ENCODE assay signal across 30 cellular contexts in genomic region chr9:133309608-133310007, GRCh38. TPM values are rescaled to one million over a fixed set of nuclear protein-coding genes. Genes with fewer than 3 reads are reported as not detected.
"Had no signal": no experiment of that assay in that cellular context is flagged by ENCODE, and none has a peak within 500 bp of the region (broad histone marks: within the 10 kb centered on the region; RNA-seq: fewer than 3 reads in every experiment).

No MANE protein-coding gene starts in this region.

- H3K4me3 ChIP-seq: ascending aorta, cardiac muscle cell, MG63, SJCRH30, SK-N-MC had no signal

- H3K27ac ChIP-seq: ascending aorta, cardiac muscle cell, SJCRH30, SK-N-MC, WERI-Rb-1 had no signal

- DNase-seq: activated CD4-positive, alpha-beta T cell treated with anti-CD3 and anti-CD28 coated beads, Interleukin-2, amount 10 ng/mL, durations not matched to agents 24 days and 14 days; activated CD4-positive, alpha-beta T cell treated with anti-CD3 and anti-CD28 coated beads, Interleukin-2, amount 50 U/mL, for 4 hours; activated CD8-positive, alpha-beta T cell treated with anti-CD3 and anti-CD28 coated beads for 36 hours; activated gamma-delta T cell; activated naive CD4-positive, alpha-beta T cell treated with Interleukin-2 at 50 U/mL for 16 hours; activated naive CD8-positive, alpha-beta T cell treated with anti-CD3 and anti-CD28 coated beads, Interleukin-2, amount 10 ng/mL, durations not matched to agents 7 days and 5 days; activated T-cell treated with anti-CD3 and anti-CD28 coated beads, Interleukin-2, amount 50 U/mL, for 24 hours; amygdala; Kasumi-1; KG1; MG63; NCI-H1048; NCI-H1105 treated with DMSO at 0.1 percent for 48 hours; NCI-H1436; NCI-H187; NCI-H2029 treated with DMSO at 0.1 percent for 48 hours; NCI-H2171 treated with DMSO at 0.1 percent for 48 hours; NCI-H2227 treated with DMSO at 0.1 percent for 48 hours; NCI-H446; NCI-H510A treated with DMSO at 0.1 percent for 48 hours; NCI-H526 treated with DMSO at 0.1 percent for 48 hours; SJCRH30; T1000; WERI-Rb-1 had no signal

- H3K27me3 ChIP-seq: ascending aorta, cardiac muscle cell, MG63 had no signal

- ATAC-seq: activated CD8-positive, alpha-beta T cell treated with anti-CD3 and anti-CD28 coated beads for 36 hours; Panc1 had no signal

- H3K9me3 ChIP-seq: ascending aorta, SJCRH30 had no signal

- H3K36me3 ChIP-seq: ascending aorta, cardiac muscle cell, MG63, SJCRH30, WERI-Rb-1 had no signal

- H3K4me1 ChIP-seq: ascending aorta, SJCRH30 had no signal

RNA-seq across cellular contexts. Expression of gene ABO, which starts 34.6 kb away (rescaled TPM):
- total RNA-seq: activated CD8-positive, alpha-beta memory T cell treated with anti-CD3 and anti-CD28 coated beads for 36 hours; activated CD8-positive, alpha-beta T cell treated with anti-CD3 and anti-CD28 coated beads for 36 hours; activated naive CD8-positive, alpha-beta T cell treated with anti-CD3 and anti-CD28 coated beads, Interleukin-2, amount 10 ng/mL, durations not matched to agents 7 days and 5 days; RPMI7951; SJCRH30 had no signal
- polyA plus RNA-seq: cardiac muscle cell had no signal
